8 cellular contexts compared by ENCODE assay signal in the genomic region with DNA sequence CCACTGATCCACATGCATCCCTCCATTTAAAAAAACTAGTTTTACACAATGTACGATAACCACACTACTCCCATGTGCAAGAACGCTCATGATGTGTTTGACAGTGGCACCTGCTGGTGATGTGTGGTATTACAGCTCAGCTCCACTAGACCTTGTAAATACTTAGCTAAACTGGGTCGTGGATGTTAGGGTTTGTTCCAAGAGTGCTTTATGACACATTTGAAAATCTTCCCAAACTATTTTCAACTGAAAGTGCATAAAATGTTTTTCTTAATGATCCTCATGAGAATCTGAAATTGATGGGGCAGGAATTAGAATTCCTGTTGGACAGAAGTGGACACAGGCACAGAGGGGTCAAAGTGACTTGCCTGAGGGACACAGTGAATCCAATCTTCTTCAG.
DNase-seq lines count a peak whose midpoint lies in the region; ATAC-seq, FAIRE-seq and TF ChIP-seq lines count a peak whose summit lies in the region.

No MANE protein-coding gene starts in this region.

- TF ChIP-seq CTCF in astrocyte (IDR thresholded peaks at IDR 0.05; ENCODE audit: insufficient read depth, low read depth, low read length) (peak; percentile 94), liver (IDR thresholded peaks at IDR 0.05; ENCODE audit: low read depth, low read length, missing input control) (peak; percentile 62), type B pancreatic cell (conservative IDR thresholded peaks at IDR 0.05) (peak; percentile 82)

- H3K36me3 ChIP-seq in astrocyte (ENCODE audit: insufficient read depth, low read length) (no peaks in the 10 kb centered on the region), liver (ENCODE audit: control insufficient read depth in 4 of 4, insufficient read depth in 3 of 4, low read depth in 1 of 4, low read length in 3 of 4) (no peaks in the 10 kb centered on the region)

- H3K27ac Mint-ChIP-seq in astrocyte (ENCODE audit: unreplicated experiment) (peak overlapping the region; percentile 98), type B pancreatic cell (no peak overlapping the region)
- H3K27ac Mint-ChIP-seq in activated CD8-positive, alpha-beta memory T cell treated with anti-CD3 and anti-CD28 coated beads, Interleukin-2, amount 10 ng/mL, durations not matched to agents 7 days and 5 days, result no peak overlapping the region

- peaks cover 66% of the 10 kb centered on the region for H3K4me1 Mint-ChIP-seq in astrocyte (ENCODE audit: low read depth, unreplicated experiment)
- peaks cover 37% of the 10 kb centered on the region for H3K4me1 Mint-ChIP-seq in type B pancreatic cell (ENCODE audit: unreplicated experiment)
- H3K4me1 Mint-ChIP-seq in activated CD8-positive, alpha-beta memory T cell treated with anti-CD3 and anti-CD28 coated beads, Interleukin-2, amount 10 ng/mL, durations not matched to agents 7 days and 5 days, result peaks cover 9% of the 10 kb centered on the region

- 79% methylated on average over 3 of the region's 3 CpGs for WGBS in liver

- H3K9me3 Mint-ChIP-seq in astrocyte (ENCODE audit: unreplicated experiment), result peaks cover 13% of the 10 kb centered on the region
- peaks cover 4% of the 10 kb centered on the region for H3K9me3 Mint-ChIP-seq in type B pancreatic cell
- peaks cover 11% of the 10 kb centered on the region for H3K9me3 Mint-ChIP-seq in activated CD8-positive, alpha-beta memory T cell treated with anti-CD3 and anti-CD28 coated beads, Interleukin-2, amount 10 ng/mL, durations not matched to agents 7 days and 5 days (ENCODE audit: low read depth)

- H3K4me3 Mint-ChIP-seq in astrocyte (ENCODE audit: unreplicated experiment), result peak overlapping the region; percentile 48
- no peak overlapping the region for H3K4me3 Mint-ChIP-seq in type B pancreatic cell
- H3K4me3 Mint-ChIP-seq in activated CD8-positive, alpha-beta memory T cell treated with anti-CD3 and anti-CD28 coated beads, Interleukin-2, amount 10 ng/mL, durations not matched to agents 7 days and 5 days, result no peak overlapping the region

- FAIRE-seq in astrocyte (lab: Jason Lieb, UNC), result no peak

- TF ChIP-seq RAD21 in liver (IDR thresholded peaks at IDR 0.05), result peak; percentile 65 to 75

- CTCF ChIA-PET in activated CD8-positive, alpha-beta memory T cell treated with anti-CD3 and anti-CD28 coated beads, Interleukin-2, amount 10 ng/mL, durations not matched to agents 7 days and 5 days (lab: Charles Lee), result interaction anchor here (0.9 to 4.5 kb wide), 9 partner anchors 10 to 732 kb away, joined by 3 to 23 read pairs (median 4); a partner anchor contains a TSS

- H4K20me1 ChIP-seq in astrocyte (ENCODE audit: insufficient read depth, low read length), result no peaks in the 10 kb centered on the region

- peaks cover 40% of the 10 kb centered on the region for H3K4me1 ChIP-seq in astrocyte (ENCODE audit: insufficient read depth, low read length)
- peaks cover 2 to 10% (median 5%) of the 10 kb centered on the region in 4 donors for H3K4me1 ChIP-seq in liver (ENCODE audit: control insufficient read depth in 4 of 4, insufficient read depth in 4 of 4, low read length in 3 of 4)

- no peaks in the 10 kb centered on the region for H3K79me2 ChIP-seq in astrocyte (ENCODE audit: insufficient read depth, low read length)

- H3K4me3 ChIP-seq in astrocyte (ENCODE audit: insufficient read depth, low read depth, low read length) (no peak overlapping the region), liver (ENCODE audit: low read depth in 1 of 3, low read length in 3 of 3) (no peak overlapping the region)

- H3K27me3 Mint-ChIP-seq in astrocyte (ENCODE audit: low read depth, unreplicated experiment) (peaks cover under 1% of the 10 kb centered on the region), type B pancreatic cell (peaks cover under 1% of the 10 kb centered on the region)
- H3K27me3 Mint-ChIP-seq in activated CD8-positive, alpha-beta memory T cell treated with anti-CD3 and anti-CD28 coated beads, Interleukin-2, amount 10 ng/mL, durations not matched to agents 7 days and 5 days, result peaks cover 47% of the 10 kb centered on the region

- H3K27ac ChIP-seq in astrocyte (ENCODE audit: low read depth, low read length) (peak overlapping the region; percentile 59), liver (ENCODE audit: low read depth in 1 of 2, low read length in 2 of 2) (no peak overlapping the region)

- no peak overlapping the region for H3K4me2 ChIP-seq in astrocyte (ENCODE audit: low read length)

- H3K9ac ChIP-seq in astrocyte (ENCODE audit: low read length) (peak overlapping the region; percentile 13), liver (ENCODE audit: low read depth in 1 of 2, low read length in 2 of 2) (no peak overlapping the region)

- no peaks in the 10 kb centered on the region for H3K27me3 ChIP-seq in astrocyte (ENCODE audit: insufficient read depth, low read length)
- no peaks in the 10 kb centered on the region for H3K27me3 ChIP-seq in liver (ENCODE audit: control insufficient read depth in 4 of 4, insufficient read depth in 4 of 4, low read length in 3 of 4)

- no peak overlapping the region for H2AFZ ChIP-seq in astrocyte (ENCODE audit: low read depth, low read length)

- DNase-seq in GDM1 (lab: John Stamatoyannopoulos, UW) (peak; percentile 24), M059J (ENCODE audit: low read depth) (peak; percentile 57), astrocyte (ENCODE audit: low read depth) (peak; percentile 77), type B pancreatic cell (ENCODE audit: extremely low spot score, unreplicated experiment) (no peak)
- no peak for DNase-seq in activated CD8-positive, alpha-beta memory T cell treated with anti-CD3 and anti-CD28 coated beads, Interleukin-2, amount 10 ng/mL, durations not matched to agents 7 days and 5 days

- H3K36me3 Mint-ChIP-seq in astrocyte (ENCODE audit: low read depth, unreplicated experiment) (peaks cover 10% of the 10 kb centered on the region), type B pancreatic cell (peaks cover 4% of the 10 kb centered on the region)
- H3K36me3 Mint-ChIP-seq in activated CD8-positive, alpha-beta memory T cell treated with anti-CD3 and anti-CD28 coated beads, Interleukin-2, amount 10 ng/mL, durations not matched to agents 7 days and 5 days, result no peaks in the 10 kb centered on the region

- no peak for ATAC-seq in activated CD8-positive, alpha-beta memory T cell treated with anti-CD3 and anti-CD28 coated beads, Interleukin-2, amount 10 ng/mL, durations not matched to agents 7 days and 5 days
- ATAC-seq in GM19023 (IDR thresholded peaks at IDR 0.05; ENCODE audit: unreplicated experiment) (no peak), HG03175 (IDR thresholded peaks at IDR 0.05; ENCODE audit: unreplicated experiment) (no peak)

- H3K9me3 ChIP-seq in astrocyte (ENCODE audit: insufficient read depth, low read depth, low read length) (peaks cover 9% of the 10 kb centered on the region), liver (ENCODE audit: control insufficient read depth in 4 of 4, low read length in 3 of 4) (peaks cover 2 to 10% (median 6%) of the 10 kb centered on the region in 4 donors)

TF ChIP-seq in liver, 16 proteins besides CTCF, POLR2A, EP300 and RAD21:
- TF ChIP-seq HNF4G (IDR thresholded peaks at IDR 0.05) (no peak), TAF1 (conservative IDR thresholded peaks at IDR 0.05) (no peak), NR2F2 (IDR thresholded peaks at IDR 0.05) (peak; percentile 7)

Comparison
In these comparisons a context has a peak if more than half of its experiments do, and no peak if none do; other contexts are left out.
1. DNase-seq: peak in GDM1 (single experiment), M059J (single experiment) and astrocyte (single experiment); none in type B pancreatic cell (single experiment) and activated CD8-positive, alpha-beta memory T cell treated with anti-CD3 and anti-CD28 coated beads, Interleukin-2, amount 10 ng/mL, durations not matched to agents 7 days and 5 days (single experiment).
2. Peak in every context shown above with its lines, with median percentiles within 50 percentile points of each other: CTCF ChIP-seq.